ENCODE assay signal across 13 cellular contexts in the genomic region with DNA sequence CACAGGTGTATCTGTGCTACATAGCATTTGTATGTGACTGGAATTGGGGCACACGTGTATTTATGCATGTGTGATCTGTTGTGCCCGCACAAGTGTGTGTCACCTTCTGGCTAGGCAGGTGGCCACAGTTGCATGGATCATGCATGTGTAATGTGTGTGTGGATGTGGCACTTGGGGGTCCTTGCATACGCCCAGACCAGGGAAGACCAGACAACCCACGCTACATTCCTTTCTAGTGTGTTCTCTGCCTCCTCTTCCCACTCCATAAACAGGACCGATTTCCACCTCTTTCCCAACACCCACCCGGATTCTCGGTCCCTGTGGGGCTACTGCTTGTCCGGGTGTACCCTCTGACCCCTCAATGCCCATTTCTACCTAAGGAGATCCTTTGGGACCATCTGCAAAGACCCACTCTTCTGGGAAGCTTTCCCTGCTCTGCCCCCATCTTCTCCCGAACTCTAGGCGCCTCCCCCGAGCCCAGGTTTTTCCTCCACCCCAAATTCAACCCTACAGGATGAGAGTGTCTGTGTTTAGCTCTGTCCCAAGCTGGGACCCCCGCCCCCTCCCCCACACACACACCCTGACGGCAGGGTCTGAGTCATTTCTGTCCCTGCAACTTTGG. TPM values are rescaled to one million over a fixed set of nuclear protein-coding genes. Genes with fewer than 3 reads are reported as not detected.
DNase-seq lines count a peak whose midpoint lies in the region; ATAC-seq and TF ChIP-seq lines count a peak whose summit lies in the region.
"Had no signal": no experiment of that assay in that cellular context is flagged by ENCODE, and none has a peak within 500 bp of the region (broad histone marks: within the 10 kb centered on the region; RNA-seq: fewer than 3 reads in every experiment).

No MANE protein-coding gene starts in this region.

- no peaks in the 10 kb centered on the region for H3K9me3 ChIP-seq in endodermal cell (ENCODE audit: control insufficient read depth, low read length)
- H3K9me3 ChIP-seq in trophoblast cell (ENCODE audit: insufficient read depth, low read depth, low read length) = peaks cover 14% of the 10 kb centered on the region
- H3K9me3 ChIP-seq in tibial nerve = peaks cover 0 to 14% (median 0%) of the 10 kb centered on the region in 4 donors
- H3K9me3 ChIP-seq: SJSA1 had no signal

- no peak for DNase-seq in activated T-cell treated with anti-CD3 and anti-CD28 coated beads, Interleukin-2, amount 50 U/mL, for 24 hours
- DNase-seq in activated T-cell treated with anti-CD3 and anti-CD28 coated beads for 4 hours = no peak
- no peak for DNase-seq in RWPE1 (ENCODE audit: low spot score)
- DNase-seq in endodermal cell = no peak
- DNase-seq in trophoblast cell = no peak
- no peak for DNase-seq in HK-2 (ENCODE audit: unreplicated experiment)
- no peak for DNase-seq in tibial nerve (ENCODE audit: low spot score in 2 of 2)
- DNase-seq: NCI-H2081; NK-92 treated with Interleukin-12 subunit alpha and Interleukin-12 subunit beta, amount 100 ng/mL, for 24 hours had no signal

- TF ChIP-seq EP300 in tibial nerve (IDR thresholded peaks at IDR 0.05) = no peak

- H3K79me2 ChIP-seq in trophoblast cell (ENCODE audit: control insufficient read depth, insufficient read depth, low read length, poor library complexity) = no peaks in the 10 kb centered on the region

- CTCF ChIA-PET in RWPE1 (lab: Yijun Ruan, JAX) = no interaction called here

- no peak overlapping the region for H3K9ac ChIP-seq in endodermal cell (ENCODE audit: extremely low read depth, low read length, poor library complexity, severe bottlenecking)
- no peak overlapping the region for H3K9ac ChIP-seq in trophoblast cell (ENCODE audit: low read length)

- H4K91ac ChIP-seq in trophoblast cell (ENCODE audit: low read depth, low read length) = no peak overlapping the region

- H3K4me1 Mint-ChIP-seq in activated T-cell treated with anti-CD3 and anti-CD28 coated beads, Interleukin-2, amount 50 U/mL, for 24 hours (ENCODE audit: low read depth) = peaks cover 32% of the 10 kb centered on the region
- H3K4me1 Mint-ChIP-seq in endodermal cell = peaks cover 5% of the 10 kb centered on the region

- 0 out of 2 replicates have a peak overlapping the region, but pooled peaks have one; percentile 13 for H3K27ac ChIP-seq in RWPE1
- no peak overlapping the region for H3K27ac ChIP-seq in endodermal cell (ENCODE audit: low read depth, low read length)
- H3K27ac ChIP-seq in trophoblast cell (ENCODE audit: low read depth, low read length) = no peak overlapping the region
- H3K27ac ChIP-seq in tibial nerve = no peak overlapping the region
- H3K27ac ChIP-seq: HL-60, SJSA1 had no signal

- H3K4me2 ChIP-seq in trophoblast cell (ENCODE audit: low read length) = peak overlapping the region; percentile 49

- H2BK120ac ChIP-seq in trophoblast cell (ENCODE audit: insufficient read depth, low read length, poor library complexity) = no peak overlapping the region

- H3K14ac ChIP-seq in trophoblast cell (ENCODE audit: low read length) = no peak overlapping the region

- no peak overlapping the region for H3K23ac ChIP-seq in trophoblast cell (ENCODE audit: low read length)

- no peaks in the 10 kb centered on the region for H3K27me3 Mint-ChIP-seq in activated T-cell treated with anti-CD3 and anti-CD28 coated beads, Interleukin-2, amount 50 U/mL, for 24 hours
- H3K27me3 Mint-ChIP-seq in endodermal cell (ENCODE audit: insufficient read depth) = peaks cover 7% of the 10 kb centered on the region

- no peak overlapping the region for H2AK5ac ChIP-seq in trophoblast cell (ENCODE audit: low read length)

- peaks cover 15% of the 10 kb centered on the region for H3K36me3 Mint-ChIP-seq in activated T-cell treated with anti-CD3 and anti-CD28 coated beads, Interleukin-2, amount 50 U/mL, for 24 hours (ENCODE audit: low read depth)
- peaks cover 10% of the 10 kb centered on the region for H3K36me3 Mint-ChIP-seq in endodermal cell (ENCODE audit: low read depth)

- POLR2A ChIA-PET in RWPE1 (lab: Yijun Ruan, JAX; ENCODE audit: low non-redundant PET) = no interaction called here

- H3K36me3 ChIP-seq in endodermal cell (ENCODE audit: control insufficient read depth, insufficient read depth, low read length) (no peaks in the 10 kb centered on the region), trophoblast cell (ENCODE audit: control insufficient read depth in 1 of 2, insufficient read depth in 2 of 2, low read length in 2 of 2) (peaks cover 2 to 9% of the 10 kb centered on the region in 2 experiments), tibial nerve (no peaks in the 10 kb centered on the region)
- H3K36me3 ChIP-seq: SJSA1 had no signal

- no peak overlapping the region for H3K4ac ChIP-seq in trophoblast cell (ENCODE audit: low read depth, low read length)

- H4K8ac ChIP-seq in trophoblast cell (ENCODE audit: low read depth, low read length) = no peak overlapping the region

- 62 to 72% methylated on average over 8 to 13 of the region's 13 CpGs for WGBS in endodermal cell (ENCODE audit: insufficient coverage in 1 of 2, insufficient read length in 1 of 2), 2 experiments
- WGBS in trophoblast cell (ENCODE audit: extremely low coverage, insufficient coverage, insufficient read length) = no CpG with 5 or more reads among the region's 13 CpGs
- WGBS in tibial nerve, 2 donors = 37 to 44% methylated on average over 12 to 13 of the region's 13 CpGs

- no peak overlapping the region for H3K4me3 ChIP-seq in endodermal cell (ENCODE audit: low read length)
- no peak overlapping the region for H3K4me3 ChIP-seq in trophoblast cell (ENCODE audit: low read depth, low read length)
- no peak overlapping the region for H3K4me3 ChIP-seq in tibial nerve
- H3K4me3 ChIP-seq: SJSA1 had no signal

- no peaks in the 10 kb centered on the region for H3K79me1 ChIP-seq in trophoblast cell (ENCODE audit: low read length)

- no peak overlapping the region for H2BK5ac ChIP-seq in trophoblast cell (ENCODE audit: low read depth, low read length, poor library complexity)

- no peak overlapping the region for H3K18ac ChIP-seq in trophoblast cell (ENCODE audit: low read length)

- TF ChIP-seq CTCF in RWPE1 (conservative IDR thresholded peaks at IDR 0.05; ENCODE audit: low read depth) (no peak), endodermal cell (conservative IDR thresholded peaks at IDR 0.05) (no peak), tibial nerve (IDR thresholded peaks at IDR 0.05) (no peak)

- TF ChIP-seq POLR2A in tibial nerve (IDR thresholded peaks at IDR 0.05) = no peak

- peaks cover 17% of the 10 kb centered on the region for H3K27me3 ChIP-seq in endodermal cell (ENCODE audit: control insufficient read depth, insufficient read depth, low read length, poor library complexity, severe bottlenecking)
- H3K27me3 ChIP-seq in trophoblast cell (ENCODE audit: insufficient read depth, low read length) = no peaks in the 10 kb centered on the region
- H3K27me3 ChIP-seq in tibial nerve = peaks cover 0 to 15% of the 10 kb centered on the region in 2 donors

- peak overlapping the region; percentile 10 for H3K27ac Mint-ChIP-seq in activated T-cell treated with anti-CD3 and anti-CD28 coated beads, Interleukin-2, amount 50 U/mL, for 24 hours
- peak overlapping the region; percentile 19 for H3K27ac Mint-ChIP-seq in endodermal cell

- no peak overlapping the region for H4K12ac ChIP-seq in trophoblast cell (ENCODE audit: low read depth, low read length)

- H3K4me3 Mint-ChIP-seq in activated T-cell treated with anti-CD3 and anti-CD28 coated beads, Interleukin-2, amount 50 U/mL, for 24 hours = peak overlapping the region; percentile 32
- H3K4me3 Mint-ChIP-seq in endodermal cell = peak overlapping the region; percentile 67

- H3K9me3 Mint-ChIP-seq in activated T-cell treated with anti-CD3 and anti-CD28 coated beads, Interleukin-2, amount 50 U/mL, for 24 hours = no peaks in the 10 kb centered on the region
- H3K9me3 Mint-ChIP-seq in endodermal cell = peaks cover 5% of the 10 kb centered on the region

- no peaks in the 10 kb centered on the region for H3K4me1 ChIP-seq in endodermal cell (ENCODE audit: control insufficient read depth, insufficient read depth, low read length)
- peaks cover 13 to 15% of the 10 kb centered on the region in 2 experiments for H3K4me1 ChIP-seq in trophoblast cell (ENCODE audit: control insufficient read depth in 1 of 2, insufficient read depth in 2 of 2, low read length in 2 of 2)
- peaks cover 0 to 26% (median 9%) of the 10 kb centered on the region in 4 donors for H3K4me1 ChIP-seq in tibial nerve

- no peak overlapping the region for H2AFZ ChIP-seq in trophoblast cell (ENCODE audit: insufficient read depth, low read length, poor library complexity)

- no peak overlapping the region for H2BK12ac ChIP-seq in trophoblast cell (ENCODE audit: low read length)

- no peak for ATAC-seq in HG03159 (IDR thresholded peaks at IDR 0.05; ENCODE audit: unreplicated experiment)

RNA-seq across cellular contexts. Expression of gene STAP2, which starts 12.3 kb away (rescaled TPM):
- total RNA-seq in endodermal cell (10 to 100 TPM; 12.7 to 13.3 TPM), tibial nerve (1 to 10 TPM in 3 of 4 donors, not detected in 1; 3.1 to 6.0 (median 4.8) TPM)
- 10.3 TPM for polyA plus RNA-seq in endodermal cell (2013, experiment 1 of 2)
- 9.6 TPM for polyA plus RNA-seq in endodermal cell (2013, experiment 2 of 2)
- 41.8 and 46.1 TPM in 2 replicates for polyA plus RNA-seq in trophoblast cell (2013)

RNA-seq across cellular contexts. Expression of gene MPND, which starts 17.0 kb away (rescaled TPM):
- total RNA-seq in endodermal cell = 10 to 100 TPM; 51.5 to 55.9 TPM
- polyA plus RNA-seq in endodermal cell (2013, experiment 1 of 2) = 32.8 TPM
- polyA plus RNA-seq in endodermal cell (2013, experiment 2 of 2) = 30.6 TPM
- 13.8 and 15.3 TPM in 2 replicates for polyA plus RNA-seq in trophoblast cell (2013)
- 10 to 100 TPM in 1 of 4 donors, 1 to 10 TPM in 3; 2.2 to 13.2 (median 6.6) TPM for total RNA-seq in tibial nerve

RNA-seq across cellular contexts. Expression of gene FSD1, which starts 21.9 kb away (rescaled TPM):
- total RNA-seq in endodermal cell (10 to 100 TPM; 33.3 to 37.9 TPM), tibial nerve (under 1 TPM in 1 of 4 donors, not detected in 3; 0.87 TPM)
- 66.1 TPM for polyA plus RNA-seq in endodermal cell (2013, experiment 1 of 2)
- polyA plus RNA-seq in endodermal cell (2013, experiment 2 of 2) = 53.5 TPM
- polyA plus RNA-seq in trophoblast cell (2013) = 8.7 TPM in 2 replicates

RNA-seq across cellular contexts. Expression of gene TMIGD2, which starts 24.1 kb away (rescaled TPM):
- total RNA-seq in endodermal cell (under 1 TPM; 0.58 to 0.70 TPM), tibial nerve (1 to 10 TPM in 2 of 4 donors, under 1 TPM in 1, not detected in 1; 0.60 to 7.9 (median 1.2) TPM)
- polyA plus RNA-seq in endodermal cell (2013, experiment 1 of 2) = 0.93 TPM
- 0.87 TPM for polyA plus RNA-seq in endodermal cell (2013, experiment 2 of 2)
- 0.89 and 1.2 TPM in 2 replicates for polyA plus RNA-seq in trophoblast cell (2013)
- total RNA-seq: M059J, SJSA1 had no signal

RNA-seq across cellular contexts. Expression of gene SHD, which starts 47.3 kb away (rescaled TPM):
- total RNA-seq in endodermal cell = 1 to 10 TPM; 2.8 to 6.6 TPM
- polyA plus RNA-seq in endodermal cell (2013, experiment 1 of 2) = 10.1 TPM
- polyA plus RNA-seq in endodermal cell (2013, experiment 2 of 2) = 9.9 TPM
- 4.4 and 5.7 TPM in 2 replicates for polyA plus RNA-seq in trophoblast cell (2013)
- total RNA-seq in tibial nerve = not detected
- total RNA-seq: M059J, SJSA1 had no signal

Comparison
In these comparisons a context has a peak if more than half of its experiments do, and no peak if none do; other contexts are left out.
1. RNA of gene FSD1, which starts 21.9 kb away (total RNA-seq): 33.3 to 37.9 TPM in endodermal cell; 0.87 TPM in tibial nerve; every median in the first group is over 10 times any median in the second.